Comparison of ENCODE assay signal across 1 cellular context in genomic region chr6:167968091-167968490, GRCh38.
TF ChIP-seq lines count a peak whose summit lies in the region.

No MANE protein-coding gene starts in this region.

TF ChIP-seq in HepG2, 621 proteins besides CTCF, POLR2A, EP300 and RAD21 (continued from another document):
- peak; percentile 82; the same call in 1 of the 2 replicates for TF ChIP-seq ARID3A (IDR thresholded peaks at IDR 0.05; ENCODE audit: low read depth, low read length)
- TF ChIP-seq HNF4G (IDR thresholded peaks at IDR 0.05; ENCODE audit: borderline replicate concordance, low read depth, low read length) = no peak
- no peak for TF ChIP-seq HNF4G (CRISPR knock-in tag; IDR thresholded peaks at IDR 0.05; ENCODE audit: borderline replicate concordance, low read depth)
- peak; percentile 82 for TF ChIP-seq ZBTB38 (CRISPR knock-in tag; IDR thresholded peaks at IDR 0.05)
- TF ChIP-seq, protein P1, sequence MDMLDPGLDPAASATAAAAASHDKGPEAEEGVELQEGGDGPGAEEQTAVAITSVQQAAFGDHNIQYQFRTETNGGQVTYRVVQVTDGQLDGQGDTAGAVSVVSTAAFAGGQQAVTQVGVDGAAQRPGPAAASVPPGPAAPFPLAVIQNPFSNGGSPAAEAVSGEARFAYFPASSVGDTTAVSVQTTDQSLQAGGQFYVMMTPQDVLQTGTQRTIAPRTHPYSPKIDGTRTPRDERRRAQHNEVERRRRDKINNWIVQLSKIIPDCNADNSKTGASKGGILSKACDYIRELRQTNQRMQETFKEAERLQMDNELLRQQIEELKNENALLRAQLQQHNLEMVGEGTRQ (IDR thresholded peaks at IDR 0.05; ENCODE audit: low read depth, low read length) = no peak
- TF ChIP-seq, protein P1 (CRISPR knock-in tag; IDR thresholded peaks at IDR 0.05; ENCODE audit: borderline replicate concordance) = no peak
- TF ChIP-seq RCOR2 (CRISPR knock-in tag; IDR thresholded peaks at IDR 0.05) = no peak
- TF ChIP-seq, protein P2, sequence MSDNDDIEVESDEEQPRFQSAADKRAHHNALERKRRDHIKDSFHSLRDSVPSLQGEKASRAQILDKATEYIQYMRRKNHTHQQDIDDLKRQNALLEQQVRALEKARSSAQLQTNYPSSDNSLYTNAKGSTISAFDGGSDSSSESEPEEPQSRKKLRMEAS (IDR thresholded peaks at IDR 0.05) = no peak
- TF ChIP-seq U2AF1 (optimal IDR thresholded peaks at IDR 0.05; ENCODE audit: low read depth, low read length) = peak; percentile 22
- no peak for TF ChIP-seq ZFP62 (CRISPR knock-in tag; IDR thresholded peaks at IDR 0.05)
- no peak for TF ChIP-seq HMG20A (CRISPR knock-in tag; IDR thresholded peaks at IDR 0.05; ENCODE audit: borderline replicate concordance)
- peak; percentile 63 for TF ChIP-seq SMC3 (IDR thresholded peaks at IDR 0.05; ENCODE audit: low read length)
